Comparison of ENCODE assay signal across 17 cellular contexts in genomic region chr1:55007626-55008025, GRCh38. TPM values are rescaled to one million over a fixed set of nuclear protein-coding genes. Genes with fewer than 3 reads are reported as not detected.
A peak's percentile ranks its signal among the peaks of the same experiment; 100 is the strongest.
DNase-seq lines count a peak whose midpoint lies in the region; FAIRE-seq and TF ChIP-seq lines count a peak whose summit lies in the region.
"Had no signal": no experiment of that assay in that cellular context is flagged by ENCODE, and none has a peak within 500 bp of the region (broad histone marks: within the 10 kb centered on the region; RNA-seq: fewer than 3 reads in every experiment).

No MANE protein-coding gene starts in this region.

- H3K4me1 ChIP-seq in mammary epithelial cell (ENCODE audit: insufficient read depth, low read length), result peaks cover 14% of the 10 kb centered on the region
- H3K4me1 ChIP-seq in SJCRH30, result no peaks in the 10 kb centered on the region
- H3K4me1 ChIP-seq: parathyroid adenoma, thyroid gland had no signal

- H3K9ac ChIP-seq in mammary epithelial cell (ENCODE audit: insufficient read depth, low read length), result no peak overlapping the region
- H3K9ac ChIP-seq: parathyroid adenoma had no signal

- dilution Hi-C loops in mammary epithelial cell (cut with HindIII; ENCODE audit: low sequenced_read_pairs), result no loop called here

- BruUV-seq in mammary epithelial cell (replicated peaks; lab: Mats Ljungman, UMichigan), result no TSS peak

- H3K4me3 ChIP-seq in mammary epithelial cell (replicated peaks in 1 of 3; ENCODE audit: insufficient read depth in 1 of 3, low read depth in 2 of 3, low read length in 3 of 3) (no peak overlapping the region), SJCRH30 (no peak overlapping the region)
- H3K4me3 ChIP-seq: thyroid gland had no signal

- peak overlapping the region; percentile 22 for H3K4me2 ChIP-seq in mammary epithelial cell (ENCODE audit: insufficient read depth, low read depth, low read length)

- 50% methylated on average over 2 of the region's 3 CpGs for WGBS in mammary epithelial cell (ENCODE audit: low coverage, missing lambda C conversion rate)

- H3K36me3 ChIP-seq in mammary epithelial cell (ENCODE audit: insufficient read depth, low read length), result no peaks in the 10 kb centered on the region
- H3K36me3 ChIP-seq in SJCRH30, result no peaks in the 10 kb centered on the region
- H3K36me3 ChIP-seq: thyroid gland had no signal

- CTCF ChIA-PET in mammary epithelial cell (lab: Charles Lee; ENCODE audit: low non-redundant PET), result interaction anchor here (0.6 to 1.6 kb wide), 3 partner anchors 14 to 63 kb away, joined by 5 to 14 read pairs (median 13); no protein-coding TSS in a partner anchor

- TF ChIP-seq CTCF in mammary epithelial cell (conservative IDR thresholded peaks at IDR 0.05 in 1 of 2, IDR thresholded peaks at IDR 0.05 in 1 of 2; ENCODE audit: extremely low read depth in 1 of 2, insufficient read depth in 1 of 2, low read depth in 1 of 2, low read length in 2 of 2), result no peak

- in situ Hi-C loops in mammary epithelial cell (cut with MboI; ENCODE audit: low sequenced_read_pairs in 2 of 2), result no loop called here

- no peak overlapping the region for H2AFZ ChIP-seq in mammary epithelial cell (ENCODE audit: low read depth, low read length)
- H2AFZ ChIP-seq: parathyroid adenoma had no signal

- H3K27me3 ChIP-seq in mammary epithelial cell (ENCODE audit: insufficient read depth, low read length) (no peaks in the 10 kb centered on the region), SJCRH30 (peaks cover 3% of the 10 kb centered on the region; the same call in 1 of the 2 replicates)
- H3K27me3 ChIP-seq: thyroid gland had no signal

- H3K9me3 ChIP-seq in mammary epithelial cell (replicated peaks; ENCODE audit: insufficient read depth, low read length) (no peaks in the 10 kb centered on the region), SJCRH30 (replicated peaks) (no peaks in the 10 kb centered on the region)
- H3K9me3 ChIP-seq: thyroid gland had no signal

- FAIRE-seq in GM19239 (lab: Jason Lieb, UNC), result no peak
- FAIRE-seq: frontal cortex had no signal

- DNase-seq in AG20443 (ENCODE audit: low spot score) (peak; percentile 87), M059J (ENCODE audit: low read depth) (peak; percentile 79), mammary epithelial cell (peak; percentile 79), kidney glomerular epithelial cell (lab: John Stamatoyannopoulos, UW) (peak; percentile 43), SJCRH30 (no peak), NCI-H187 (lab: John Stamatoyannopoulos, UW) (no peak), islet precursor cell (no peak), GM19239 (ENCODE audit: insufficient read length, low spot score) (no peak)
- DNase-seq: activated CD4-positive, CD25-positive, alpha-beta regulatory T cell treated with anti-CD3 and anti-CD28 coated beads, Interleukin-2, amount 50 U/mL, for 72 hours; activated T-cell treated with anti-CD3 and anti-CD28 coated beads for 4 hours; dermis blood vessel endothelial cell; NCI-H1417 treated with DMSO at 0.1 percent for 48 hours; NCI-H446; thyroid gland had no signal

- no peaks in the 10 kb centered on the region for H3K79me2 ChIP-seq in mammary epithelial cell (ENCODE audit: insufficient read depth, low read length)
- H3K79me2 ChIP-seq: parathyroid adenoma had no signal

- H4K20me1 ChIP-seq in mammary epithelial cell (ENCODE audit: insufficient read depth, low read length), result no peaks in the 10 kb centered on the region

- H3K27ac ChIP-seq in mammary epithelial cell (ENCODE audit: insufficient read depth, low read depth, low read length) (peak overlapping the region; percentile 14), SJCRH30 (no peak overlapping the region)
- H3K27ac ChIP-seq: C4-2B, parathyroid adenoma, thyroid gland had no signal

- intact Hi-C loops in mammary epithelial cell (cut with micrococcal nuclease), result loop anchor here (2.0 kb wide), 1 partner anchor 15 kb away; no protein-coding TSS in a partner anchor

RNA-seq across cellular contexts. Expression of gene BSND, which starts 8.9 kb away (rescaled TPM):
- total RNA-seq in M059J (2014; rRNA removed; shearing (Covaris generic)), result not detected in 2 replicates
- total RNA-seq in mammary epithelial cell, result not detected
- not detected for polyA plus RNA-seq in mammary epithelial cell
- polyA minus RNA-seq in mammary epithelial cell, result not detected
- not detected in 2 replicates for total RNA-seq in SJCRH30 (2014; rRNA removed; shearing (Covaris generic))
- total RNA-seq: dermis blood vessel endothelial cell, frontal cortex, thyroid gland had no signal

RNA-seq across cellular contexts. Expression of gene TMEM61, which starts 27.2 kb away (rescaled TPM):
- total RNA-seq in M059J (2014; rRNA removed; shearing (Covaris generic)), result not detected in 2 replicates
- 1 to 10 TPM; 1.3 to 1.8 TPM for total RNA-seq in mammary epithelial cell
- polyA plus RNA-seq in mammary epithelial cell, result 0.78 TPM
- 8.6 TPM for polyA minus RNA-seq in mammary epithelial cell
- not detected in 2 replicates for total RNA-seq in SJCRH30 (2014; rRNA removed; shearing (Covaris generic))
- total RNA-seq: dermis blood vessel endothelial cell, frontal cortex had no signal

RNA-seq across cellular contexts. Expression of gene PCSK9, which starts 31.7 kb away (rescaled TPM):
- total RNA-seq in M059J (2014; rRNA removed; shearing (Covaris generic)), result 1.7 and 3.0 TPM in 2 replicates
- total RNA-seq in mammary epithelial cell, result 10 to 100 TPM in 1 of 2 donors, under 1 TPM in 1; 0.67 to 75.0 TPM
- 52.1 TPM for polyA plus RNA-seq in mammary epithelial cell
- 39.9 TPM for polyA minus RNA-seq in mammary epithelial cell
- 0.15 and 0.22 TPM in 2 replicates for total RNA-seq in SJCRH30 (2014; rRNA removed; shearing (Covaris generic))
- total RNA-seq: dermis blood vessel endothelial cell, thyroid gland had no signal

Comparison
In these comparisons a context has a peak if more than half of its experiments do, and no peak if none do; other contexts are left out.
1. DNase-seq: peak in AG20443 (single experiment), M059J (single experiment), mammary epithelial cell (single experiment) and kidney glomerular epithelial cell (single experiment); none in SJCRH30 (0 of 2), NCI-H187 (0 of 2), islet precursor cell (single experiment) and GM19239 (single experiment).